1 cellular context compared by ENCODE assay signal in genomic region chr19:7550169-7550770, GRCh38.
TF ChIP-seq lines count a peak whose summit lies in the region.

No MANE protein-coding gene starts in this region.

TF ChIP-seq in K562, 482 proteins besides CTCF, POLR2A, EP300 and RAD21:
- no peak for TF ChIP-seq WHSC1 (IDR thresholded peaks at IDR 0.05; ENCODE audit: low read length)
- 0 out of 2 replicates have a peak, but pooled peaks have one; percentile 18 for TF ChIP-seq ZBTB33 (CRISPR knock-in tag; IDR thresholded peaks at IDR 0.05)
TF ChIP-seq in K562: peak in this region for 1.
